Comparison of ENCODE assay signal across 10 cellular contexts in genomic region chr4:76210502-76210901, GRCh38. TPM values are rescaled to one million over a fixed set of nuclear protein-coding genes. Genes with fewer than 3 reads are reported as not detected.
DNase-seq lines count a peak whose midpoint lies in the region; ATAC-seq, FAIRE-seq and TF ChIP-seq lines count a peak whose summit lies in the region.
"Had no signal": no experiment of that assay in that cellular context is flagged by ENCODE, and none has a peak within 500 bp of the region (broad histone marks: within the 10 kb centered on the region; RNA-seq: fewer than 3 reads in every experiment).

No MANE protein-coding gene starts in this region.

- no peak for TF ChIP-seq EP300 in stomach (IDR thresholded peaks at IDR 0.05)

- peak; percentile 6 to 30 for DNase-seq in Kasumi-1 (lab: John Stamatoyannopoulos, UW)
- DNase-seq in astrocyte (ENCODE audit: low read depth): no peak
- no peak for DNase-seq in lower lobe of right lung
- no peak for DNase-seq in stomach
- DNase-seq in globus pallidus (ENCODE audit: low spot score): no peak
- no peak for DNase-seq in A172 (ENCODE audit: low spot score)
- no peak for DNase-seq in iPS-NIHi7 (ENCODE audit: extremely low spot score)
- no peak for DNase-seq in effector CD8-positive, alpha-beta T cell (lab: John Stamatoyannopoulos, UW)
- DNase-seq: EL, NCI-H446 had no signal

- no peaks in the 10 kb centered on the region for H3K27me3 Mint-ChIP-seq in astrocyte (ENCODE audit: low read depth, unreplicated experiment)

- H3K4me1 ChIP-seq in astrocyte (ENCODE audit: insufficient read depth, low read length): peaks cover 31% of the 10 kb centered on the region
- peaks cover 89% of the 10 kb centered on the region for H3K4me1 ChIP-seq in lower lobe of right lung
- peaks cover 68 to 91% (median 86%) of the 10 kb centered on the region in 4 donors for H3K4me1 ChIP-seq in stomach

- H3K4me3 Mint-ChIP-seq in astrocyte (ENCODE audit: unreplicated experiment): peak overlapping the region; percentile 94

- no peak overlapping the region for H3K9ac ChIP-seq in astrocyte (ENCODE audit: low read length)

- peak overlapping the region; percentile 36 for H3K27ac Mint-ChIP-seq in astrocyte (ENCODE audit: unreplicated experiment)

- no peaks in the 10 kb centered on the region for H3K36me3 ChIP-seq in astrocyte (ENCODE audit: insufficient read depth, low read length)
- no peaks in the 10 kb centered on the region for H3K36me3 ChIP-seq in lower lobe of right lung
- H3K36me3 ChIP-seq in stomach: no peaks in the 10 kb centered on the region

- H3K27ac ChIP-seq in astrocyte (ENCODE audit: low read depth, low read length) (no peak overlapping the region), lower lobe of right lung (peak overlapping the region; percentile 97), stomach (peak overlapping the region; percentile 57 to 99 (median 96))

- no peak overlapping the region for H2AFZ ChIP-seq in astrocyte (ENCODE audit: low read depth, low read length)

- H3K4me1 Mint-ChIP-seq in astrocyte (ENCODE audit: low read depth, unreplicated experiment): peaks cover 44% of the 10 kb centered on the region

- no peak for ATAC-seq in lower lobe of right lung

- peaks cover 83% of the 10 kb centered on the region for H3K79me2 ChIP-seq in astrocyte (ENCODE audit: insufficient read depth, low read length)

- TF ChIP-seq CTCF in astrocyte (IDR thresholded peaks at IDR 0.05; ENCODE audit: insufficient read depth, low read depth, low read length): no peak
- TF ChIP-seq CTCF in lower lobe of right lung (IDR thresholded peaks at IDR 0.05): no peak
- no peak for TF ChIP-seq CTCF in stomach (IDR thresholded peaks at IDR 0.05)

- H3K9me3 ChIP-seq in astrocyte (ENCODE audit: insufficient read depth, low read depth, low read length) (no peaks in the 10 kb centered on the region), lower lobe of right lung (no peaks in the 10 kb centered on the region), stomach (no peaks in the 10 kb centered on the region)

- WGBS in stomach, 5 donors: 12 to 34% (median 18%) methylated on average over 3 of the region's 3 CpGs

- intact Hi-C loops in lower lobe of right lung (cut with DNase I): no loop called here
- intact Hi-C loops in stomach (cut with DNase I; ENCODE audit: low total_unique reads): no loop called here

- H4K20me1 ChIP-seq in astrocyte (ENCODE audit: insufficient read depth, low read length): peaks cover 37% of the 10 kb centered on the region

- no peak for TF ChIP-seq POLR2A in stomach (IDR thresholded peaks at IDR 0.05)

- no peaks in the 10 kb centered on the region for H3K9me3 Mint-ChIP-seq in astrocyte (ENCODE audit: unreplicated experiment)

- FAIRE-seq in astrocyte (lab: Jason Lieb, UNC): no peak

- H3K4me3 ChIP-seq in astrocyte (ENCODE audit: insufficient read depth, low read depth, low read length): no peak overlapping the region
- H3K4me3 ChIP-seq in lower lobe of right lung: peak overlapping the region; percentile 68
- peak overlapping the region in 3 of 4 donors; percentile 62 to 78 (median 69) for H3K4me3 ChIP-seq in stomach

- H3K4me2 ChIP-seq in astrocyte (ENCODE audit: low read length): peak overlapping the region; percentile 30

- H3K36me3 Mint-ChIP-seq in astrocyte (ENCODE audit: low read depth, unreplicated experiment): no peaks in the 10 kb centered on the region

- no peaks in the 10 kb centered on the region for H3K27me3 ChIP-seq in astrocyte (ENCODE audit: insufficient read depth, low read length)
- no peaks in the 10 kb centered on the region for H3K27me3 ChIP-seq in lower lobe of right lung (ENCODE audit: low read depth)
- H3K27me3 ChIP-seq in stomach: no peaks in the 10 kb centered on the region

RNA-seq across cellular contexts. Expression of gene SCARB2, which starts 3.1 kb away (rescaled TPM):
- total RNA-seq in astrocyte (172 and 211 TPM in 2 replicates), lower lobe of right lung (166 TPM), stomach (100 to 1,000 TPM in 3 of 5 donors, 10 to 100 TPM in 2; 84.0 to 293 (median 161) TPM)
- 10 to 100 TPM; 30.4 to 55.3 (median 42.7) TPM for polyA plus RNA-seq in stomach
- total RNA-seq in A172 (2014; rRNA removed; shearing (Covaris generic)): 113 and 136 TPM in 2 replicates

RNA-seq across cellular contexts. Expression of gene FAM47E, which starts 41.0 kb away (rescaled TPM):
- 0.54 and 0.84 TPM in 2 replicates for total RNA-seq in astrocyte
- total RNA-seq in lower lobe of right lung: 6.4 TPM
- total RNA-seq in stomach: 1 to 10 TPM in 3 of 5 donors, under 1 TPM in 1, not detected in 1; under 0.01 to 9.5 (median 5.6) TPM
- 10 to 100 TPM in 1 of 3 donors, 1 to 10 TPM in 2; 6.2 to 10.8 (median 6.5) TPM for polyA plus RNA-seq in stomach
- 0.12 and 0.38 TPM in 2 replicates for total RNA-seq in A172 (2014; rRNA removed; shearing (Covaris generic))

Comparison
In these comparisons a context has a peak if more than half of its experiments do, and no peak if none do; other contexts are left out.
1. DNase-seq: peak in Kasumi-1 (2 of 2); none in astrocyte (single experiment), lower lobe of right lung (single experiment), stomach (single experiment), globus pallidus (single experiment), A172 (single experiment), iPS-NIHi7 (single experiment) and effector CD8-positive, alpha-beta T cell (single experiment).